1 cellular context compared by ENCODE assay signal in the genomic region with DNA sequence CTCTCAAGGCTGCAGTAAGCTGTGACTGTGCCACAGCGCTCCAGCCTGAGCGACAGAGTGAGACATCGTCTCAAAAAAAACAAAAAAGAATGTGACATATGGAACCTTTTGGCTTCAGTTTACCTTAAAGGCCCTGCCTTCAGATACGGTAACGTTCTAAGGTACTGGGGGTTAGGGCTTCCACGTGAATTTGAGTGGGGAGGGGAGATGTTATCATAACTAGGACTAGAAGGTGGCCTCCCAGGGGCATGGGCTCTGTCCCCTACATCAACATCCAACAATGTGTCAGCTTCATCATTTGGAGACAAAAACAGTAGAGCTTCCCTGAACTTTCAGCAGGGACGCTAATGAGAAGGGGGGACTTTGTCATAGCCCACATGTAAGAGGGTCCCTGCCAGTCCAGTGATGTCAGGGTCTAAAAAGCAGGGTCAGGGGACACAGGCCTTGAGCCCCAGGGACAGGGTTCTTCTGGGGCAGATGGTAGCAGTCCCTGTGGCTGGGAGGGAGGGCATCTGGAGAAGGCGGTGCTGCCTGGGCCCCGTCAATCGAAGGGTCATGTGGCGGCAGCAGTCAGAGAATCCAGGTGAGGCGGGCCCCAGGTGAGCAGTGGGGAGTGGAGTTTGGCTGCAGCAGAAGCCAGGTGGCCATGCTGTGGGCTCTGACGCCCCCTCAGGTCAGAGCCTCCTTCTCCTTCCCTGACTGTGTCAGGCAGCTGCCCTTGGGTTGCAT.
TF ChIP-seq lines count a peak whose summit lies in the region.

No MANE protein-coding gene starts in this region.

TF ChIP-seq in H1, 55 proteins besides CTCF, POLR2A, EP300 and RAD21:
- TF ChIP-seq MAX (IDR thresholded peaks at IDR 0.05) = peak; percentile 78
- no peak for TF ChIP-seq JUN (IDR thresholded peaks at IDR 0.05; ENCODE audit: low read depth, low read length)
- no peak for TF ChIP-seq ATF3 (IDR thresholded peaks at IDR 0.05; ENCODE audit: insufficient read depth, low read depth, low read length)
- TF ChIP-seq TCF12 (IDR thresholded peaks at IDR 0.05; ENCODE audit: low read depth, low read length) = peak; percentile 75
- TF ChIP-seq EGR1 (IDR thresholded peaks at IDR 0.05; ENCODE audit: borderline replicate concordance, low read depth, low read length) = no peak; the same call in 1 of the 2 replicates
- peak in 1 of 2 experiments; percentile 69; a peak in 1 of 4 replicates for TF ChIP-seq SIN3A (conservative IDR thresholded peaks at IDR 0.05 in 1 of 2, IDR thresholded peaks at IDR 0.05 in 1 of 2; ENCODE audit: low read depth in 1 of 2, low read length in 2 of 2)
- TF ChIP-seq SIRT6 (IDR thresholded peaks at IDR 0.05; ENCODE audit: low read length) = no peak
- TF ChIP-seq GABPA (IDR thresholded peaks at IDR 0.05; ENCODE audit: borderline replicate concordance, insufficient read depth, low read length) = peak; percentile 54; the same call in 1 of the 2 replicates
- no peak for TF ChIP-seq USF2 (IDR thresholded peaks at IDR 0.05; ENCODE audit: low read length)
- no peak for TF ChIP-seq HDAC6 (IDR thresholded peaks at IDR 0.05; ENCODE audit: low read depth, low read length)
- no peak for TF ChIP-seq ZNF274 (IDR thresholded peaks at IDR 0.05; ENCODE audit: borderline replicate concordance, extremely low read depth, low read length)
- TF ChIP-seq POLR2AphosphoS5 (IDR thresholded peaks at IDR 0.05; ENCODE audit: low read depth, low read length) = peak; percentile 23; the same call in 1 of the 2 replicates
- TF ChIP-seq JUND (IDR thresholded peaks at IDR 0.05; ENCODE audit: low read length) = no peak
- TF ChIP-seq YY1 (IDR thresholded peaks at IDR 0.05; ENCODE audit: low read depth, low read length) = peak; percentile 38; the same call in 1 of the 2 replicates
- no peak for TF ChIP-seq CBX5 (IDR thresholded peaks at IDR 0.05; ENCODE audit: low read depth, low read length)
- no peak for TF ChIP-seq E2F6 (IDR thresholded peaks at IDR 0.05)
